In genomic region chr14:102235275-102235897, GRCh38 we compare ENCODE assay signal across 1 cellular context.
TF ChIP-seq lines count a peak whose summit lies in the region.

No MANE protein-coding gene starts in this region.

TF ChIP-seq in HepG2, 621 proteins besides CTCF, POLR2A, EP300 and RAD21 (continued from another document and continues in another):
- TF ChIP-seq NAIF1 (CRISPR knock-in tag; IDR thresholded peaks at IDR 0.05; ENCODE audit: borderline replicate concordance) (no peak), SOX13 (IDR thresholded peaks at IDR 0.05) (no peak), SOX13 (CRISPR knock-in tag; conservative IDR thresholded peaks at IDR 0.05 in 1 of 2, IDR thresholded peaks at IDR 0.05 in 1 of 2) (peak in 1 of 2 experiments; percentile 9; a peak in 1 of 4 replicates), SIX4 (CRISPR knock-in tag; IDR thresholded peaks at IDR 0.05) (no peak), STAG1 (CRISPR knock-in tag; IDR thresholded peaks at IDR 0.05) (peak; percentile 87), ZNF503 (CRISPR knock-in tag; IDR thresholded peaks at IDR 0.05) (no peak), CERS6 (CRISPR knock-in tag; IDR thresholded peaks at IDR 0.05) (no peak), PHF20 (CRISPR knock-in tag; IDR thresholded peaks at IDR 0.05) (0 out of 2 replicates have a peak, but pooled peaks have one; percentile 31), ZNF567 (CRISPR knock-in tag; IDR thresholded peaks at IDR 0.05; ENCODE audit: borderline replicate concordance) (0 out of 2 replicates have a peak, but pooled peaks have one; percentile 24), ZBTB49 (CRISPR knock-in tag; IDR thresholded peaks at IDR 0.05; ENCODE audit: borderline replicate concordance) (no peak), HNF4G (IDR thresholded peaks at IDR 0.05; ENCODE audit: borderline replicate concordance, low read depth, low read length) (no peak), HNF4G (CRISPR knock-in tag; IDR thresholded peaks at IDR 0.05; ENCODE audit: borderline replicate concordance, low read depth) (no peak), KDM4B (CRISPR knock-in tag; IDR thresholded peaks at IDR 0.05) (0 out of 2 replicates have a peak, but pooled peaks have one; percentile 51), TFAP4 (IDR thresholded peaks at IDR 0.05; ENCODE audit: borderline replicate concordance, low read depth) (no peak), GLMP (CRISPR knock-in tag; IDR thresholded peaks at IDR 0.05; ENCODE audit: borderline replicate concordance) (no peak), ZNF724P (CRISPR knock-in tag; IDR thresholded peaks at IDR 0.05; ENCODE audit: borderline replicate concordance) (no peak), NFKB2 (CRISPR knock-in tag; IDR thresholded peaks at IDR 0.05; ENCODE audit: borderline replicate concordance) (no peak), ZNF781 (CRISPR knock-in tag; IDR thresholded peaks at IDR 0.05; ENCODE audit: borderline replicate concordance, not compliant biosample characterization) (no peak), SAP130 (CRISPR knock-in tag; IDR thresholded peaks at IDR 0.05; ENCODE audit: low read depth) (peak; percentile 68), U2AF2 (IDR thresholded peaks at IDR 0.05; ENCODE audit: low read depth, low read length) (no peak), ZNF7 (CRISPR knock-in tag; IDR thresholded peaks at IDR 0.05) (no peak), KDM3A (CRISPR knock-in tag; IDR thresholded peaks at IDR 0.05; ENCODE audit: low read depth) (0 out of 2 replicates have a peak, but pooled peaks have one; percentile 36), NPAS2 (CRISPR knock-in tag; IDR thresholded peaks at IDR 0.05; ENCODE audit: borderline replicate concordance) (no peak), PREB (CRISPR knock-in tag; IDR thresholded peaks at IDR 0.05) (no peak), NCOA2 (CRISPR knock-in tag; IDR thresholded peaks at IDR 0.05) (no peak), HOXA3 (CRISPR knock-in tag; IDR thresholded peaks at IDR 0.05) (peak; percentile 56), ZNF737 (CRISPR knock-in tag; IDR thresholded peaks at IDR 0.05; ENCODE audit: borderline replicate concordance) (no peak), SNRNP70 (IDR thresholded peaks at IDR 0.05; ENCODE audit: low read depth, low read length) (no peak), MAFF (IDR thresholded peaks at IDR 0.05; ENCODE audit: low read depth, low read length) (no peak), KDM2A (CRISPR knock-in tag; IDR thresholded peaks at IDR 0.05; ENCODE audit: borderline replicate concordance, low read depth) (peak; percentile 66; the same call in 1 of the 2 replicates), TARDBP (CRISPR knock-in tag; IDR thresholded peaks at IDR 0.05) (no peak), KAT8 (CRISPR knock-in tag; IDR thresholded peaks at IDR 0.05) (peak; percentile 66), REXO4 (CRISPR knock-in tag; IDR thresholded peaks at IDR 0.05; ENCODE audit: borderline replicate concordance) (no peak), KLF9 (CRISPR knock-in tag; IDR thresholded peaks at IDR 0.05; ENCODE audit: low read depth) (no peak), ETV5 (CRISPR knock-in tag; IDR thresholded peaks at IDR 0.05; ENCODE audit: borderline replicate concordance) (no peak; the same call in 1 of the 2 replicates), SALL1 (CRISPR knock-in tag; IDR thresholded peaks at IDR 0.05) (peak; percentile 42; the same call in 1 of the 2 replicates), HOMEZ (CRISPR knock-in tag; IDR thresholded peaks at IDR 0.05; ENCODE audit: low read depth) (peak; percentile 48; the same call in 1 of the 2 replicates), ZNF484 (CRISPR knock-in tag; IDR thresholded peaks at IDR 0.05; ENCODE audit: borderline replicate concordance, low read depth) (no peak), PITX1 (CRISPR knock-in tag; IDR thresholded peaks at IDR 0.05) (no peak; the same call in 1 of the 2 replicates)
- TF ChIP-seq, protein P1, sequence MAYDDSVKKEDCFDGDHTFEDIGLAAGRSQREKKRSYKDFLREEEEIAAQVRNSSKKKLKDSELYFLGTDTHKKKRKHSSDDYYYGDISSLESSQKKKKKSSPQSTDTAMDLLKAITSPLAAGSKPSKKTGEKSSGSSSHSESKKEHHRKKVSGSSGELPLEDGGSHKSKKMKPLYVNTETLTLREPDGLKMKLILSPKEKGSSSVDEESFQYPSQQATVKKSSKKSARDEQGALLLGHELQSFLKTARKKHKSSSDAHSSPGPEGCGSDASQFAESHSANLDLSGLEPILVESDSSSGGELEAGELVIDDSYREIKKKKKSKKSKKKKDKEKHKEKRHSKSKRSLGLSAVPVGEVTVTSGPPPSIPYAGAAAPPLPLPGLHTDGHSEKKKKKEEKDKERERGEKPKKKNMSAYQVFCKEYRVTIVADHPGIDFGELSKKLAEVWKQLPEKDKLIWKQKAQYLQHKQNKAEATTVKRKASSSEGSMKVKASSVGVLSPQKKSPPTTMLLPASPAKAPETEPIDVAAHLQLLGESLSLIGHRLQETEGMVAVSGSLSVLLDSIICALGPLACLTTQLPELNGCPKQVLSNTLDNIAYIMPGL (CRISPR knock-in tag; IDR thresholded peaks at IDR 0.05; ENCODE audit: borderline replicate concordance in 1 of 2, low read depth in 1 of 2) = peak; percentile 65 to 79; a peak in 3 of 4 replicates
- TF ChIP-seq, protein P2, sequence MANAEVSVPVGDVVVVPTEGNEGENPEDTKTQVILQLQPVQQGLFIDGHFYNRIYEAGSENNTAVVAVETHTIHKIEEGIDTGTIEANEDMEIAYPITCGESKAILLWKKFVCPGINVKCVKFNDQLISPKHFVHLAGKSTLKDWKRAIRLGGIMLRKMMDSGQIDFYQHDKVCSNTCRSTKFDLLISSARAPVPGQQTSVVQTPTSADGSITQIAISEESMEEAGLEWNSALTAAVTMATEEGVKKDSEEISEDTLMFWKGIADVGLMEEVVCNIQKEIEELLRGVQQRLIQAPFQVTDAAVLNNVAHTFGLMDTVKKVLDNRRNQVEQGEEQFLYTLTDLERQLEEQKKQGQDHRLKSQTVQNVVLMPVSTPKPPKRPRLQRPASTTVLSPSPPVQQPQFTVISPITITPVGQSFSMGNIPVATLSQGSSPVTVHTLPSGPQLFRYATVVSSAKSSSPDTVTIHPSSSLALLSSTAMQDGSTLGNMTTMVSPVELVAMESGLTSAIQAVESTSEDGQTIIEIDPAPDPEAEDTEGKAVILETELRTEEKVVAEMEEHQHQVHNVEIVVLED (CRISPR knock-in tag; IDR thresholded peaks at IDR 0.05; ENCODE audit: borderline replicate concordance) = no peak
- TF ChIP-seq, protein P3, sequence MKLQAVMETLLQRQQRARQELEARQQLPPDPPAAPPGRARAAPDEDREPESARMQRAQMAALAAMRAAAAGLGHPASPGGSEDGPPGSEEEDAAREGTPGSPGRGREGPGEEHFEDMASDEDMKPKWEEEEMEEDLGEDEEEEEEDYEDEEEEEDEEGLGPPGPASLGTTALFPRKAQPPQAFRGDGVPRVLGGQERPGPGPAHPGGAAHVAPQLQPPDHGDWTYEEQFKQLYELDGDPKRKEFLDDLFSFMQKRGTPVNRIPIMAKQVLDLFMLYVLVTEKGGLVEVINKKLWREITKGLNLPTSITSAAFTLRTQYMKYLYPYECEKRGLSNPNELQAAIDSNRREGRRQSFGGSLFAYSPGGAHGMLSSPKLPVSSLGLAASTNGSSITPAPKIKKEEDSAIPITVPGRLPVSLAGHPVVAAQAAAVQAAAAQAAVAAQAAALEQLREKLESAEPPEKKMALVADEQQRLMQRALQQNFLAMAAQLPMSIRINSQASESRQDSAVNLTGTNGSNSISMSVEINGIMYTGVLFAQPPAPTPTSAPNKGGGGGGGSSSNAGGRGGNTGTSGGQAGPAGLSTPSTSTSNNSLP (IDR thresholded peaks at IDR 0.05; ENCODE audit: low read depth, low read length) = peak; percentile 60; the same call in 1 of the 2 replicates
